ENCODE assay signal across 1 cellular context in genomic region chr4:1479454-1479853, GRCh38.
TF ChIP-seq lines count a peak whose summit lies in the region.

No MANE protein-coding gene starts in this region.

TF ChIP-seq in IMR-90, 13 proteins besides CTCF, POLR2A, EP300 and RAD21:
- TF ChIP-seq NFE2L2 (IDR thresholded peaks at IDR 0.05; ENCODE audit: low read depth, low read length) (no peak), MAZ (IDR thresholded peaks at IDR 0.05; ENCODE audit: borderline replicate concordance, low read depth, low read length) (no peak), MXI1 (IDR thresholded peaks at IDR 0.05; ENCODE audit: borderline replicate concordance, low read depth, low read length) (no peak), FOS (IDR thresholded peaks at IDR 0.05; ENCODE audit: low read depth, low read length) (no peak), SMC3 (IDR thresholded peaks at IDR 0.05; ENCODE audit: low read depth, low read length) (no peak), USF2 (IDR thresholded peaks at IDR 0.05; ENCODE audit: low read depth, low read length) (no peak), BHLHE40 (IDR thresholded peaks at IDR 0.05; ENCODE audit: low read depth, low read length) (no peak), CHD1 (IDR thresholded peaks at IDR 0.05; ENCODE audit: low read depth, low read length) (no peak), RFX5 (IDR thresholded peaks at IDR 0.05; ENCODE audit: low read depth, low read length) (no peak), MAFK (IDR thresholded peaks at IDR 0.05; ENCODE audit: low read depth, low read length) (no peak), CEBPB (IDR thresholded peaks at IDR 0.05; ENCODE audit: low read depth, low read length) (no peak), RCOR1 (IDR thresholded peaks at IDR 0.05; ENCODE audit: insufficient replicate concordance, low read length) (no peak)
- TF ChIP-seq, protein P1, sequence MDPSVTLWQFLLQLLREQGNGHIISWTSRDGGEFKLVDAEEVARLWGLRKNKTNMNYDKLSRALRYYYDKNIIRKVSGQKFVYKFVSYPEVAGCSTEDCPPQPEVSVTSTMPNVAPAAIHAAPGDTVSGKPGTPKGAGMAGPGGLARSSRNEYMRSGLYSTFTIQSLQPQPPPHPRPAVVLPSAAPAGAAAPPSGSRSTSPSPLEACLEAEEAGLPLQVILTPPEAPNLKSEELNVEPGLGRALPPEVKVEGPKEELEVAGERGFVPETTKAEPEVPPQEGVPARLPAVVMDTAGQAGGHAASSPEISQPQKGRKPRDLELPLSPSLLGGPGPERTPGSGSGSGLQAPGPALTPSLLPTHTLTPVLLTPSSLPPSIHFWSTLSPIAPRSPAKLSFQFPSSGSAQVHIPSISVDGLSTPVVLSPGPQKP (IDR thresholded peaks at IDR 0.05; ENCODE audit: borderline replicate concordance, low read depth, low read length) = no peak
